In the genomic region with DNA sequence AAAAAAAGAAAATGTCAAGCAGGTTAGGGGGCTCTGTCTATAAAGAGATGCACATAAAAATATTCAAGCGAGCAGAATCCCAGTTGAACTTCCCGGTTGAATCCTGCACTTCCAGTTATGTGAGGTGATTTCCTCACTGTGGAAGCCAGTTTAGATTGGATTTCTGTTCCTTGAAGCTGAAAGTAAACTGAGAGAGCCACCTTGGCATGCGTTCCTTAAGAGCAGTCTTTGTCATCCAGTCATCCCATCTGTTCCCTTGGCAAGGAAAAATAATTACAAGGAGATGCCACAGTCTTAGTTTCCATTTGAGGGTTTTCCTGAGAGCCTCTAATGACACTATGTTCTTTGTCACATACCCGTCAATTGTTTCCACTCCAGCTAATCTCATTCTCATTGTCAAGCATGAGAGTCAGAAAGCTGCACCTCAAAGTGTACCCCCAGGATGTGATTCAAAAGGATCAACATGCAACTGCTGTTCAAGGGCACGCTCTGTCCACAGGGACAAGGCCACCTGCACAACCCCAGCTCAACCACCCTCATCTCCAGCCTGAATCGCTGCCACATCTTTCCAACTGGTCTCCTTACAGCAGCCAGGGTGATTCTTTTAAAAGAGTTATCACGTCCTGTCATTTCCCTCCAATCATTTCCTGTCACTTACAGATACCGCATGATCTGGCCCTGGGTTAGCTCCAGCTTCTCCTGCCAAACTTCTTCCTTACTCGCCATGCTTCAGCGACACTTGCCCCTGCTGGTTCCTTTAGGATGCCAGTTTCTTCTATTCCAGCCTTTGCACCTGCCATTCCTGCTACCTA, we compare ENCODE assay signal across 1 cellular context.
TF ChIP-seq lines count a peak whose summit lies in the region.

No MANE protein-coding gene starts in this region.

TF ChIP-seq in HepG2, 621 proteins besides CTCF, POLR2A, EP300 and RAD21 (continues in another document):
- TF ChIP-seq RORA (CRISPR knock-in tag; IDR thresholded peaks at IDR 0.05) (0 out of 2 replicates have a peak, but pooled peaks have one; percentile 69), ZBTB7B (CRISPR knock-in tag; IDR thresholded peaks at IDR 0.05) (peak; percentile 74), GABPA (IDR thresholded peaks at IDR 0.05; ENCODE audit: low read depth, low read length) (no peak), GABPA (CRISPR knock-in tag; IDR thresholded peaks at IDR 0.05; ENCODE audit: low read depth) (no peak; the same call in 1 of the 2 replicates), ZNF782 (CRISPR knock-in tag; IDR thresholded peaks at IDR 0.05; ENCODE audit: borderline replicate concordance) (no peak), BRD4 (CRISPR knock-in tag; IDR thresholded peaks at IDR 0.05) (peak; percentile 77; the same call in 1 of the 2 replicates), ASH2L (IDR thresholded peaks at IDR 0.05; ENCODE audit: insufficient read length, low read depth, low read length) (peak; percentile 54), STAG1 (CRISPR knock-in tag; IDR thresholded peaks at IDR 0.05) (peak; percentile 18; the same call in 1 of the 2 replicates), ZBTB7A (CRISPR knock-in tag; IDR thresholded peaks at IDR 0.05) (peak; percentile 37; the same call in 1 of the 2 replicates), ETV5 (CRISPR knock-in tag; IDR thresholded peaks at IDR 0.05; ENCODE audit: borderline replicate concordance) (peak; percentile 98), ZNF431 (CRISPR knock-in tag; IDR thresholded peaks at IDR 0.05; ENCODE audit: borderline replicate concordance, low read depth) (peak; percentile 85; the same call in 1 of the 2 replicates), NCOA1 (CRISPR knock-in tag; IDR thresholded peaks at IDR 0.05) (no peak), ZNF883 (CRISPR knock-in tag; IDR thresholded peaks at IDR 0.05; ENCODE audit: not compliant biosample characterization) (no peak), MAF1 (CRISPR knock-in tag; IDR thresholded peaks at IDR 0.05; ENCODE audit: borderline replicate concordance) (no peak), HIC2 (CRISPR knock-in tag; IDR thresholded peaks at IDR 0.05; ENCODE audit: low read depth) (peak; percentile 71; the same call in 1 of the 2 replicates), RCOR2 (CRISPR knock-in tag; IDR thresholded peaks at IDR 0.05) (peak; percentile 52; the same call in 1 of the 2 replicates), KDM3A (CRISPR knock-in tag; IDR thresholded peaks at IDR 0.05; ENCODE audit: low read depth) (0 out of 2 replicates have a peak, but pooled peaks have one; percentile 29), ZNF33B (CRISPR knock-in tag; IDR thresholded peaks at IDR 0.05) (no peak), ZNF3 (CRISPR knock-in tag; IDR thresholded peaks at IDR 0.05) (no peak), LCORL (IDR thresholded peaks at IDR 0.05) (no peak), LCORL (CRISPR knock-in tag; IDR thresholded peaks at IDR 0.05) (peak; percentile 22; the same call in 1 of the 2 replicates), SMAD1 (CRISPR knock-in tag; IDR thresholded peaks at IDR 0.05; ENCODE audit: borderline replicate concordance, low read depth) (no peak), ZKSCAN8 (CRISPR knock-in tag; IDR thresholded peaks at IDR 0.05; ENCODE audit: borderline replicate concordance) (peak; percentile 74; the same call in 1 of the 2 replicates), MYPOP (CRISPR knock-in tag; IDR thresholded peaks at IDR 0.05) (peak; percentile 79; the same call in 1 of the 2 replicates), AHR (CRISPR knock-in tag; IDR thresholded peaks at IDR 0.05) (peak; percentile 71; the same call in 1 of the 2 replicates), HDAC6 (IDR thresholded peaks at IDR 0.05; ENCODE audit: low read depth, low read length) (no peak), NFIC (IDR thresholded peaks at IDR 0.05; ENCODE audit: low read length) (peak; percentile 73; the same call in 1 of the 2 replicates), NONO (IDR thresholded peaks at IDR 0.05) (no peak), NONO (CRISPR knock-in tag; conservative IDR thresholded peaks at IDR 0.05) (peak; percentile 63; the same call in 1 of the 2 replicates), PLSCR1 (CRISPR knock-in tag; IDR thresholded peaks at IDR 0.05; ENCODE audit: borderline replicate concordance) (peak; percentile 76; the same call in 1 of the 2 replicates), IRF1 (CRISPR knock-in tag; IDR thresholded peaks at IDR 0.05; ENCODE audit: low read depth) (no peak), NCOA2 (CRISPR knock-in tag; IDR thresholded peaks at IDR 0.05) (peak; percentile 97), KLF16 (CRISPR knock-in tag; IDR thresholded peaks at IDR 0.05) (peak in 1 of 2 experiments; percentile 74; a peak in 2 of 4 replicates), ZNF558 (CRISPR knock-in tag; IDR thresholded peaks at IDR 0.05; ENCODE audit: borderline replicate concordance) (peak; percentile 50; the same call in 1 of the 2 replicates)
- TF ChIP-seq, protein P1, sequence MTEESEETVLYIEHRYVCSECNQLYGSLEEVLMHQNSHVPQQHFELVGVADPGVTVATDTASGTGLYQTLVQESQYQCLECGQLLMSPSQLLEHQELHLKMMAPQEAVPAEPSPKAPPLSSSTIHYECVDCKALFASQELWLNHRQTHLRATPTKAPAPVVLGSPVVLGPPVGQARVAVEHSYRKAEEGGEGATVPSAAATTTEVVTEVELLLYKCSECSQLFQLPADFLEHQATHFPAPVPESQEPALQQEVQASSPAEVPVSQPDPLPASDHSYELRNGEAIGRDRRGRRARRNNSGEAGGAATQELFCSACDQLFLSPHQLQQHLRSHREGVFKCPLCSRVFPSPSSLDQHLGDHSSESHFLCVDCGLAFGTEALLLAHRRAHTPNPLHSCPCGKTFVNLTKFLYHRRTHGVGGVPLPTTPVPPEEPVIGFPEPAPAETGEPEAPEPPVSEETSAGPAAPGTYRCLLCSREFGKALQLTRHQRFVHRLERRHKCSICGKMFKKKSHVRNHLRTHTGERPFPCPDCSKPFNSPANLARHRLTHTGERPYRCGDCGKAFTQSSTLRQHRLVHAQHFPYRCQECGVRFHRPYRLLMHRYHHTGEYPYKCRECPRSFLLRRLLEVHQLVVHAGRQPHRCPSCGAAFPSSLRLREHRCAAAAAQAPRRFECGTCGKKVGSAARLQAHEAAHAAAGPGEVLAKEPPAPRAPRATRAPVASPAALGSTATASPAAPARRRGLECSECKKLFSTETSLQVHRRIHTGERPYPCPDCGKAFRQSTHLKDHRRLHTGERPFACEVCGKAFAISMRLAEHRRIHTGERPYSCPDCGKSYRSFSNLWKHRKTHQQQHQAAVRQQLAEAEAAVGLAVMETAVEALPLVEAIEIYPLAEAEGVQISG (CRISPR knock-in tag; IDR thresholded peaks at IDR 0.05) = peak; percentile 54
- TF ChIP-seq, protein P2, sequence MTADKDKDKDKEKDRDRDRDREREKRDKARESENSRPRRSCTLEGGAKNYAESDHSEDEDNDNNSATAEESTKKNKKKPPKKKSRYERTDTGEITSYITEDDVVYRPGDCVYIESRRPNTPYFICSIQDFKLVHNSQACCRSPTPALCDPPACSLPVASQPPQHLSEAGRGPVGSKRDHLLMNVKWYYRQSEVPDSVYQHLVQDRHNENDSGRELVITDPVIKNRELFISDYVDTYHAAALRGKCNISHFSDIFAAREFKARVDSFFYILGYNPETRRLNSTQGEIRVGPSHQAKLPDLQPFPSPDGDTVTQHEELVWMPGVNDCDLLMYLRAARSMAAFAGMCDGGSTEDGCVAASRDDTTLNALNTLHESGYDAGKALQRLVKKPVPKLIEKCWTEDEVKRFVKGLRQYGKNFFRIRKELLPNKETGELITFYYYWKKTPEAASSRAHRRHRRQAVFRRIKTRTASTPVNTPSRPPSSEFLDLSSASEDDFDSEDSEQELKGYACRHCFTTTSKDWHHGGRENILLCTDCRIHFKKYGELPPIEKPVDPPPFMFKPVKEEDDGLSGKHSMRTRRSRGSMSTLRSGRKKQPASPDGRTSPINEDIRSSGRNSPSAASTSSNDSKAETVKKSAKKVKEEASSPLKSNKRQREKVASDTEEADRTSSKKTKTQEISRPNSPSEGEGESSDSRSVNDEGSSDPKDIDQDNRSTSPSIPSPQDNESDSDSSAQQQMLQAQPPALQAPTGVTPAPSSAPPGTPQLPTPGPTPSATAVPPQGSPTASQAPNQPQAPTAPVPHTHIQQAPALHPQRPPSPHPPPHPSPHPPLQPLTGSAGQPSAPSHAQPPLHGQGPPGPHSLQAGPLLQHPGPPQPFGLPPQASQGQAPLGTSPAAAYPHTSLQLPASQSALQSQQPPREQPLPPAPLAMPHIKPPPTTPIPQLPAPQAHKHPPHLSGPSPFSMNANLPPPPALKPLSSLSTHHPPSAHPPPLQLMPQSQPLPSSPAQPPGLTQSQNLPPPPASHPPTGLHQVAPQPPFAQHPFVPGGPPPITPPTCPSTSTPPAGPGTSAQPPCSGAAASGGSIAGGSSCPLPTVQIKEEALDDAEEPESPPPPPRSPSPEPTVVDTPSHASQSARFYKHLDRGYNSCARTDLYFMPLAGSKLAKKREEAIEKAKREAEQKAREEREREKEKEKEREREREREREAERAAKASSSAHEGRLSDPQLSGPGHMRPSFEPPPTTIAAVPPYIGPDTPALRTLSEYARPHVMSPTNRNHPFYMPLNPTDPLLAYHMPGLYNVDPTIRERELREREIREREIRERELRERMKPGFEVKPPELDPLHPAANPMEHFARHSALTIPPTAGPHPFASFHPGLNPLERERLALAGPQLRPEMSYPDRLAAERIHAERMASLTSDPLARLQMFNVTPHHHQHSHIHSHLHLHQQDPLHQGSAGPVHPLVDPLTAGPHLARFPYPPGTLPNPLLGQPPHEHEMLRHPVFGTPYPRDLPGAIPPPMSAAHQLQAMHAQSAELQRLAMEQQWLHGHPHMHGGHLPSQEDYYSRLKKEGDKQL (CRISPR knock-in tag; IDR thresholded peaks at IDR 0.05; ENCODE audit: low read depth) = peak; percentile 83; the same call in 1 of the 2 replicates
- TF ChIP-seq, protein P3, sequence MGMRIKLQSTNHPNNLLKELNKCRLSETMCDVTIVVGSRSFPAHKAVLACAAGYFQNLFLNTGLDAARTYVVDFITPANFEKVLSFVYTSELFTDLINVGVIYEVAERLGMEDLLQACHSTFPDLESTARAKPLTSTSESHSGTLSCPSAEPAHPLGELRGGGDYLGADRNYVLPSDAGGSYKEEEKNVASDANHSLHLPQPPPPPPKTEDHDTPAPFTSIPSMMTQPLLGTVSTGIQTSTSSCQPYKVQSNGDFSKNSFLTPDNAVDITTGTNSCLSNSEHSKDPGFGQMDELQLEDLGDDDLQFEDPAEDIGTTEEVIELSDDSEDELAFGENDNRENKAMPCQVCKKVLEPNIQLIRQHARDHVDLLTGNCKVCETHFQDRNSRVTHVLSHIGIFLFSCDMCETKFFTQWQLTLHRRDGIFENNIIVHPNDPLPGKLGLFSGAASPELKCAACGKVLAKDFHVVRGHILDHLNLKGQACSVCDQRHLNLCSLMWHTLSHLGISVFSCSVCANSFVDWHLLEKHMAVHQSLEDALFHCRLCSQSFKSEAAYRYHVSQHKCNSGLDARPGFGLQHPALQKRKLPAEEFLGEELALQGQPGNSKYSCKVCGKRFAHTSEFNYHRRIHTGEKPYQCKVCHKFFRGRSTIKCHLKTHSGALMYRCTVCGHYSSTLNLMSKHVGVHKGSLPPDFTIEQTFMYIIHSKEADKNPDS (CRISPR knock-in tag; IDR thresholded peaks at IDR 0.05) = no peak
- TF ChIP-seq, protein P4, sequence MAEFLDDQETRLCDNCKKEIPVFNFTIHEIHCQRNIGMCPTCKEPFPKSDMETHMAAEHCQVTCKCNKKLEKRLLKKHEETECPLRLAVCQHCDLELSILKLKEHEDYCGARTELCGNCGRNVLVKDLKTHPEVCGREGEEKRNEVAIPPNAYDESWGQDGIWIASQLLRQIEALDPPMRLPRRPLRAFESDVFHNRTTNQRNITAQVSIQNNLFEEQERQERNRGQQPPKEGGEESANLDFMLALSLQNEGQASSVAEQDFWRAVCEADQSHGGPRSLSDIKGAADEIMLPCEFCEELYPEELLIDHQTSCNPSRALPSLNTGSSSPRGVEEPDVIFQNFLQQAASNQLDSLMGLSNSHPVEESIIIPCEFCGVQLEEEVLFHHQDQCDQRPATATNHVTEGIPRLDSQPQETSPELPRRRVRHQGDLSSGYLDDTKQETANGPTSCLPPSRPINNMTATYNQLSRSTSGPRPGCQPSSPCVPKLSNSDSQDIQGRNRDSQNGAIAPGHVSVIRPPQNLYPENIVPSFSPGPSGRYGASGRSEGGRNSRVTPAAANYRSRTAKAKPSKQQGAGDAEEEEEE (CRISPR knock-in tag; IDR thresholded peaks at IDR 0.05; ENCODE audit: borderline replicate concordance) = peak; percentile 64; the same call in 1 of the 2 replicates
